In the genomic region with DNA sequence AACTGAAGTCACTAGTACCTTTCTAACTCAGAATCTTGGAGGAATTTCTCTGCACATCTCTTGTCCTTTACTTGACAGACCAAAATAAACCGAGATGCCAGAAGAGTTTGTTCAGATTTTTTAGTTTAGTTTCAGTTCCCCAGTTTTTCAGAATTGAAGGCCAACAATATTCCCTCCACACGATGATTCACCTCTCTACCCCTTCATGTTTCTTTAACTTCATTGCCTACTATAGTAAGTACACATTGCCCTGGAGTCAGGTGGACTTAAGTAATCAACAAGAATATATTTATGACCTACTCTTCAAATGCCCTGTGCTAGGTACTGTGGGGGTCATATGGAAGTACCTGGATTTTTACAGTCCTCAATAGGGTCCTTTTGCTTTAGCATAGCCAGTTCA, we compare ENCODE assay signal across 15 cellular contexts.
DNase-seq lines count a peak whose midpoint lies in the region; ATAC-seq, FAIRE-seq and TF ChIP-seq lines count a peak whose summit lies in the region.
"Had no signal": no experiment of that assay in that cellular context is flagged by ENCODE, and none has a peak within 500 bp of the region (broad histone marks: within the 10 kb centered on the region; RNA-seq: fewer than 3 reads in every experiment).

No MANE protein-coding gene starts in this region.

- H3K4me2 ChIP-seq in MM.1S (ENCODE audit: low read depth, low read length) (peak overlapping the region; percentile 22; the same call in 1 of the 2 replicates), HepG2 (ENCODE audit: low read depth, low read length) (no peak overlapping the region)

- BruUV-seq in HepG2 (replicated peaks; lab: Mats Ljungman, UMichigan), result no TSS peak

- POLR2A ChIA-PET in HepG2 (lab: Yijun Ruan, JAX), result interaction anchor here (6.3 kb wide), 1 partner anchor 27 kb away, joined by 225 read pairs; no protein-coding TSS in a partner anchor

- no peaks in the 10 kb centered on the region for H3F3A ChIP-seq in MM.1S (ENCODE audit: insufficient read depth, low read length)

- TF ChIP-seq EP300 in HepG2 (IDR thresholded peaks at IDR 0.05; ENCODE audit: low read depth in 2 of 2, low read length in 2 of 2) (no peak), HepG2 (CRISPR knock-in tag; IDR thresholded peaks at IDR 0.05; ENCODE audit: borderline replicate concordance) (no peak)

- no peak overlapping the region for H3K4me3 ChIP-seq in MM.1S (ENCODE audit: low read length)
- H3K4me3 ChIP-seq in HepG2 (replicated peaks in 1 of 3; ENCODE audit: insufficient read depth in 1 of 3, low read depth in 2 of 3, low read length in 3 of 3), result no peak overlapping the region
- no peak overlapping the region for H3K4me3 ChIP-seq in skeletal muscle tissue (ENCODE audit: low read length in 3 of 3)
- H3K4me3 ChIP-seq: coronary artery had no signal

- intact Hi-C loops in HepG2 (cut with micrococcal nuclease; ENCODE audit: unreplicated experiment), result no loop called here

- H3K79me2 ChIP-seq in MM.1S (ENCODE audit: low read length) (no peaks in the 10 kb centered on the region), HepG2 (ENCODE audit: insufficient read depth, low read length) (no peaks in the 10 kb centered on the region)

- peak; percentile 15 for DNase-seq in MM.1S
- DNase-seq in RPMI8226, result peak; percentile 73
- DNase-seq in HepG2 (ENCODE audit: low spot score), result peak; percentile 61
- no peak for DNase-seq in D721Med (ENCODE audit: insufficient read length, low spot score)
- no peak for DNase-seq in KG1 (lab: John Stamatoyannopoulos, UW)
- DNase-seq: activated CD4-positive, CD25-positive, alpha-beta regulatory T cell; KBM-7; NCI-H524 had no signal

- 60% methylated on average over 2 of the region's 2 CpGs for WGBS in HepG2 (ENCODE audit: low lambda C conversion rate)

- no peak for TF ChIP-seq POLR2A in HepG2 (IDR thresholded peaks at IDR 0.05; ENCODE audit: insufficient read depth in 1 of 2, low read depth in 2 of 2, low read length in 2 of 2)

- H3K36me3 ChIP-seq in MM.1S (replicated peaks; ENCODE audit: insufficient read depth, low read length), result no peaks in the 10 kb centered on the region
- no peaks in the 10 kb centered on the region for H3K36me3 ChIP-seq in HepG2 (replicated peaks in 1 of 2; ENCODE audit: control insufficient read depth in 1 of 2, insufficient read depth in 2 of 2, low read length in 2 of 2)
- no peaks in the 10 kb centered on the region for H3K36me3 ChIP-seq in skeletal muscle tissue (ENCODE audit: control insufficient read depth in 3 of 3, insufficient read depth in 3 of 3, low read length in 3 of 3)

- H3K4me1 ChIP-seq in MM.1S (ENCODE audit: low read length) (peaks cover 27% of the 10 kb centered on the region), HepG2 (ENCODE audit: insufficient read depth, low read length) (peaks cover 74% of the 10 kb centered on the region), skeletal muscle tissue (ENCODE audit: control insufficient read depth in 3 of 3, insufficient read depth in 3 of 3, low read length in 3 of 3) (peaks cover 0 to 13% (median 0%) of the 10 kb centered on the region in 3 donors)

- H3K27me3 ChIP-seq in MM.1S (replicated peaks; ENCODE audit: insufficient read depth, low read length), result no peaks in the 10 kb centered on the region
- H3K27me3 ChIP-seq in HepG2 (ENCODE audit: control insufficient read depth in 1 of 2, insufficient read depth in 2 of 2, low read length in 2 of 2), result no peaks in the 10 kb centered on the region
- no peaks in the 10 kb centered on the region for H3K27me3 ChIP-seq in skeletal muscle tissue (ENCODE audit: control insufficient read depth in 3 of 3, insufficient read depth in 3 of 3, low read length in 3 of 3)

- ATAC-seq in HepG2, result no peak
- ATAC-seq in GM21390 (IDR thresholded peaks at IDR 0.05; ENCODE audit: unreplicated experiment), result no peak
- ATAC-seq in GM19023 (IDR thresholded peaks at IDR 0.05; ENCODE audit: unreplicated experiment), result no peak

- H3K9me3 ChIP-seq in MM.1S (replicated peaks; ENCODE audit: insufficient read depth, low read length), result no peaks in the 10 kb centered on the region
- no peaks in the 10 kb centered on the region for H3K9me3 ChIP-seq in HepG2 (ENCODE audit: low read length)
- H3K9me3 ChIP-seq in skeletal muscle tissue (ENCODE audit: control insufficient read depth in 3 of 3, low read length in 3 of 3), result no peaks in the 10 kb centered on the region

- H4K20me1 ChIP-seq in MM.1S (ENCODE audit: insufficient read depth, low read length), result no peaks in the 10 kb centered on the region
- H4K20me1 ChIP-seq in HepG2 (ENCODE audit: insufficient read depth, low read length), result no peaks in the 10 kb centered on the region

- TF ChIP-seq CTCF in MM.1S (IDR thresholded peaks at IDR 0.05; ENCODE audit: low read length) (no peak), HepG2 (CRISPR knock-in tag; IDR thresholded peaks at IDR 0.05) (no peak), D721Med (IDR thresholded peaks at IDR 0.05; ENCODE audit: insufficient read depth, missing control alignments) (no peak)

- in situ Hi-C loops in HepG2 (cut with HindIII; ENCODE audit: extremely low pct_ligation_motif_present, low pct_unique_long_range_greater_than_20kb), result no loop called here

- no peak for FAIRE-seq in HepG2 (lab: Jason Lieb, UNC)
- FAIRE-seq in D721Med (lab: Jason Lieb, UNC), result no peak
- FAIRE-seq: RCC 7860 had no signal

- peak overlapping the region; percentile 4; the same call in 1 of the 2 replicates for H3K27ac ChIP-seq in MM.1S (ENCODE audit: low read length)
- H3K27ac ChIP-seq in HepG2 (ENCODE audit: extremely low read length, insufficient read depth, low read length), result peak overlapping the region; percentile 19
- H3K27ac ChIP-seq in skeletal muscle tissue (ENCODE audit: low read depth, low read length), result peak overlapping the region; percentile 14
- H3K27ac ChIP-seq: C4-2B, HL-60 had no signal

- no peak overlapping the region for H3K9ac ChIP-seq in MM.1S (ENCODE audit: low read length)
- H3K9ac ChIP-seq in HepG2 (ENCODE audit: insufficient read depth, low read depth, low read length), result no peak overlapping the region
- no peak overlapping the region for H3K9ac ChIP-seq in skeletal muscle tissue (ENCODE audit: low read depth in 1 of 3, low read length in 3 of 3)

- TF ChIP-seq RAD21 in HepG2 (CRISPR knock-in tag; IDR thresholded peaks at IDR 0.05), result no peak

- H3K9me2 ChIP-seq in MM.1S (replicated peaks; ENCODE audit: insufficient read depth, low read length), result no peaks in the 10 kb centered on the region

- CTCF ChIA-PET in HepG2 (lab: Yijun Ruan, JAX; ENCODE audit: low intra/inter-chr PET ratio, low total read pairs), result no interaction called here

- H2AFZ ChIP-seq in MM.1S (ENCODE audit: low read length) (no peak overlapping the region), HepG2 (ENCODE audit: low read length) (no peak overlapping the region)

TF ChIP-seq in HepG2, 621 proteins besides CTCF, POLR2A, EP300 and RAD21 (continues in another document):
- peak; percentile 67; the same call in 1 of the 2 replicates for TF ChIP-seq ZBTB20 (CRISPR knock-in tag; IDR thresholded peaks at IDR 0.05; ENCODE audit: borderline replicate concordance, low read depth)
- no peak for TF ChIP-seq U2AF2 (IDR thresholded peaks at IDR 0.05; ENCODE audit: low read depth, low read length)
- TF ChIP-seq YY1 (IDR thresholded peaks at IDR 0.05; ENCODE audit: insufficient read depth, insufficient replicate concordance, low read depth, low read length), result no peak
- TF ChIP-seq, protein P1, sequence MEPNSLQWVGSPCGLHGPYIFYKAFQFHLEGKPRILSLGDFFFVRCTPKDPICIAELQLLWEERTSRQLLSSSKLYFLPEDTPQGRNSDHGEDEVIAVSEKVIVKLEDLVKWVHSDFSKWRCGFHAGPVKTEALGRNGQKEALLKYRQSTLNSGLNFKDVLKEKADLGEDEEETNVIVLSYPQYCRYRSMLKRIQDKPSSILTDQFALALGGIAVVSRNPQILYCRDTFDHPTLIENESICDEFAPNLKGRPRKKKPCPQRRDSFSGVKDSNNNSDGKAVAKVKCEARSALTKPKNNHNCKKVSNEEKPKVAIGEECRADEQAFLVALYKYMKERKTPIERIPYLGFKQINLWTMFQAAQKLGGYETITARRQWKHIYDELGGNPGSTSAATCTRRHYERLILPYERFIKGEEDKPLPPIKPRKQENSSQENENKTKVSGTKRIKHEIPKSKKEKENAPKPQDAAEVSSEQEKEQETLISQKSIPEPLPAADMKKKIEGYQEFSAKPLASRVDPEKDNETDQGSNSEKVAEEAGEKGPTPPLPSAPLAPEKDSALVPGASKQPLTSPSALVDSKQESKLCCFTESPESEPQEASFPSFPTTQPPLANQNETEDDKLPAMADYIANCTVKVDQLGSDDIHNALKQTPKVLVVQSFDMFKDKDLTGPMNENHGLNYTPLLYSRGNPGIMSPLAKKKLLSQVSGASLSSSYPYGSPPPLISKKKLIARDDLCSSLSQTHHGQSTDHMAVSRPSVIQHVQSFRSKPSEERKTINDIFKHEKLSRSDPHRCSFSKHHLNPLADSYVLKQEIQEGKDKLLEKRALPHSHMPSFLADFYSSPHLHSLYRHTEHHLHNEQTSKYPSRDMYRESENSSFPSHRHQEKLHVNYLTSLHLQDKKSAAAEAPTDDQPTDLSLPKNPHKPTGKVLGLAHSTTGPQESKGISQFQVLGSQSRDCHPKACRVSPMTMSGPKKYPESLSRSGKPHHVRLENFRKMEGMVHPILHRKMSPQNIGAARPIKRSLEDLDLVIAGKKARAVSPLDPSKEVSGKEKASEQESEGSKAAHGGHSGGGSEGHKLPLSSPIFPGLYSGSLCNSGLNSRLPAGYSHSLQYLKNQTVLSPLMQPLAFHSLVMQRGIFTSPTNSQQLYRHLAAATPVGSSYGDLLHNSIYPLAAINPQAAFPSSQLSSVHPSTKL (CRISPR knock-in tag; IDR thresholded peaks at IDR 0.05), result 0 out of 2 replicates have a peak, but pooled peaks have one; percentile 28
- TF ChIP-seq ZSCAN30 (CRISPR knock-in tag; IDR thresholded peaks at IDR 0.05), result no peak
- no peak for TF ChIP-seq FLYWCH1 (CRISPR knock-in tag; IDR thresholded peaks at IDR 0.05)
- TF ChIP-seq ZFAT (CRISPR knock-in tag; conservative IDR thresholded peaks at IDR 0.05), result no peak
- no peak for TF ChIP-seq MAZ (IDR thresholded peaks at IDR 0.05; ENCODE audit: borderline replicate concordance, low read depth, low read length)
- no peak for TF ChIP-seq MAZ (CRISPR knock-in tag; IDR thresholded peaks at IDR 0.05; ENCODE audit: low read depth)
- TF ChIP-seq ZNF10 (CRISPR knock-in tag; IDR thresholded peaks at IDR 0.05; ENCODE audit: borderline replicate concordance, low read depth), result no peak
- TF ChIP-seq PHF20 (CRISPR knock-in tag; IDR thresholded peaks at IDR 0.05), result no peak
- no peak for TF ChIP-seq NR2F2 (IDR thresholded peaks at IDR 0.05; ENCODE audit: borderline replicate concordance, low read depth)
- TF ChIP-seq ZNF235 (CRISPR knock-in tag; IDR thresholded peaks at IDR 0.05; ENCODE audit: borderline replicate concordance), result no peak
- no peak for TF ChIP-seq ZMYM4 (CRISPR knock-in tag; IDR thresholded peaks at IDR 0.05)
- TF ChIP-seq SP4 (CRISPR knock-in tag; IDR thresholded peaks at IDR 0.05), result no peak
- no peak for TF ChIP-seq ZNF569 (CRISPR knock-in tag; IDR thresholded peaks at IDR 0.05; ENCODE audit: borderline replicate concordance)
- TF ChIP-seq ZNF878 (CRISPR knock-in tag; IDR thresholded peaks at IDR 0.05), result no peak
- TF ChIP-seq ATRX (CRISPR knock-in tag; IDR thresholded peaks at IDR 0.05; ENCODE audit: borderline replicate concordance), result no peak

Comparison
In these comparisons a context has a peak if more than half of its experiments do, and no peak if none do; other contexts are left out.
1. DNase-seq: peak in MM.1S (single experiment), RPMI8226 (single experiment) and HepG2 (single experiment); none in D721Med (single experiment) and KG1 (single experiment).
2. Peak in every context shown above with its lines, with median percentiles within 50 percentile points of each other: H3K27ac ChIP-seq.